ENCODE assay signal across 9 cellular contexts in the genomic region with DNA sequence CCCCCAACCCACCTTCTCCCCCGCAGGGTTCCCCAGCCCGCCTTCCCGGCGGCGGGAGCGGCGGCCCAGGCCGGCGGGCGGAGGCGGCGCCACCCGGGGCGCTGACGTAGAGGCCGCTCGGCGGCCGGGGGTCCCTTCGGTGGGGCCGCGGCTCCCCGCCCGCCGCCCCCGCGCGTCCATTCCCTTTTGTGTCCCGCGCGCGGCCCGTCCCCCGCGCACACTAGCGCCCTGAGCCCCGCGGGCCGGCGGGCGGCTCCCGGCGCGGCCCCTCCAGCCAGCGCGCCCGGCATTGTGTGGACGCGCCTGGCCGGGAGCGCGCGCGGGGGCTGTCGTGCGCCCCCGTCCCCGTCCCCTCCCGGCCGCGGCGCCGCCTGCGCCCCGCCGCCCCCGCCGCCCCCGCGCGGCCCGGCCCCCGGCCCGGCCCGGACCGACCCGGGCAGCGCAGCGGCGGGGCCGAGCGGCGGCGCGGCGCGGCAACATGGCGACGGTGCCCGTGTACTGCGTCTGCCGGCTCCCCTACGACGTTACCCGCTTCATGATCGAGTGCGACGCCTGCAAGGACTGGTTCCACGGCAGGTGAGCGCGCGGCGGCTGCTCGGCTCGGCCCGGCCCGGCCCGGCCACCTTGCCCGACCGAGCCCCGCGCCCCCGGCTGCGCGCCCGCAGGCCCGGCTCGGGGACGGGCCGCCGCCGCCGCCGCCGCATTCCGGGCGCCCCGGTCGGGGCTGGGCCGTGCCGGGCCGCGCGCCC. TPM values are rescaled to one million over a fixed set of nuclear protein-coding genes. Genes with fewer than 3 reads are reported as not detected.
DNase-seq lines count a peak whose midpoint lies in the region; ATAC-seq, FAIRE-seq and TF ChIP-seq lines count a peak whose summit lies in the region.
"Had no signal": no experiment of that assay in that cellular context is flagged by ENCODE, and none has a peak within 500 bp of the region (broad histone marks: within the 10 kb centered on the region; RNA-seq: fewer than 3 reads in every experiment).

A gene (plus strand): TSS at position 289 of the 749 bp plus-strand sequence. CDS start 190 bp downstream, at position 479.

- no peaks in the 10 kb centered on the region for H3K36me3 ChIP-seq in GM23338 (ENCODE audit: insufficient read depth)
- no peaks in the 10 kb centered on the region for H3K36me3 ChIP-seq in PC-3 (ENCODE audit: low read depth, low read length)
- no peaks in the 10 kb centered on the region for H3K36me3 ChIP-seq in astrocyte (ENCODE audit: insufficient read depth, low read length)
- H3K36me3 ChIP-seq in gastrocnemius medialis = no peaks in the 10 kb centered on the region

- H3K9me2 ChIP-seq in GM23338 (ENCODE audit: insufficient read depth) (no peaks in the 10 kb centered on the region), PC-3 (replicated peaks; ENCODE audit: low read length) (no peaks in the 10 kb centered on the region)

- CTCF ChIA-PET in Calu3 (lab: Charles Lee) = no interaction called here
- CTCF ChIA-PET in PC-3 (lab: Charles Lee) = interaction anchor here (0.6 kb wide), 1 partner anchor 16 kb away, joined by 3 read pairs; no protein-coding TSS in a partner anchor

- peaks cover 19% of the 10 kb centered on the region for H3K36me3 Mint-ChIP-seq in Calu3 (ENCODE audit: insufficient read depth, unreplicated experiment)
- 0 out of 3 replicates have a peak, but pooled peaks cover 3% of the 10 kb centered on the region for H3K36me3 Mint-ChIP-seq in GM23338 (ENCODE audit: low read depth)
- H3K36me3 Mint-ChIP-seq in astrocyte (ENCODE audit: low read depth, unreplicated experiment) = peaks cover 3% of the 10 kb centered on the region

- H3K79me2 ChIP-seq in GM23338 (replicated peaks; ENCODE audit: insufficient read depth) = peaks cover 25% of the 10 kb centered on the region
- peaks cover 52% of the 10 kb centered on the region for H3K79me2 ChIP-seq in PC-3 (ENCODE audit: low read length)
- peaks cover 61% of the 10 kb centered on the region for H3K79me2 ChIP-seq in astrocyte (ENCODE audit: insufficient read depth, low read length)

- H3K27me3 ChIP-seq in GM23338 (ENCODE audit: insufficient read depth) (peaks cover 23% of the 10 kb centered on the region; the same call in 1 of the 2 replicates), PC-3 (ENCODE audit: low read length) (no peaks in the 10 kb centered on the region), astrocyte (ENCODE audit: insufficient read depth, low read length) (no peaks in the 10 kb centered on the region), gastrocnemius medialis (no peaks in the 10 kb centered on the region)

- peak within 1 kb of the TSS; percentile 99 for H3K4me2 ChIP-seq in GM23338
- H3K4me2 ChIP-seq in PC-3 (ENCODE audit: low read length) = peak within 1 kb of the TSS; percentile 96
- peak within 1 kb of the TSS; percentile 91 for H3K4me2 ChIP-seq in astrocyte (ENCODE audit: low read length)

- peak in 1 of 2 donors; percentile 47 for TF ChIP-seq POLR2A in gastrocnemius medialis (IDR thresholded peaks at IDR 0.05)

- no TSS peak for BruUV-seq in Calu3 (replicated peaks; lab: Mats Ljungman, UMichigan)
- no TSS peak for BruUV-seq in PC-3 (replicated peaks; lab: Mats Ljungman, UMichigan)

- H3K9me3 Mint-ChIP-seq in Calu3 (ENCODE audit: low read depth, unreplicated experiment) (no peaks in the 10 kb centered on the region), GM23338 (0 out of 3 replicates have a peak, but pooled peaks cover 2% of the 10 kb centered on the region), astrocyte (ENCODE audit: unreplicated experiment) (peaks cover 5% of the 10 kb centered on the region)

- POLR2A ChIA-PET in PC-3 (lab: Charles Lee; ENCODE audit: unreplicated experiment) = no interaction called here

- no peak for DNase-seq in Calu3
- peak; percentile 43 for DNase-seq in GM23338 (ENCODE audit: low spot score)
- no peak for DNase-seq in PC-3
- DNase-seq in astrocyte (ENCODE audit: low read depth) = peak; percentile 14
- no peak for DNase-seq in gastrocnemius medialis
- DNase-seq in NCI-H1105 (lab: John Stamatoyannopoulos, UW) = no peak
- no peak for DNase-seq in MV-4-11 (lab: John Stamatoyannopoulos, UW)

- intact Hi-C loops in Calu3 (cut with micrococcal nuclease; ENCODE audit: unreplicated experiment) = no loop called here
- intact Hi-C loops in PC-3 (cut with micrococcal nuclease) = no loop called here
- intact Hi-C loops in gastrocnemius medialis (cut with DNase I; ENCODE audit: low total_unique reads) = no loop called here

- H3K27ac ChIP-seq in GM23338 (ENCODE audit: low read depth) (no peak within 1 kb of the TSS), PC-3 (ENCODE audit: low read length) (no peak within 1 kb of the TSS), astrocyte (ENCODE audit: low read depth, low read length) (peak within 1 kb of the TSS; percentile 27), gastrocnemius medialis (peak within 1 kb of the TSS; percentile 84 to 89 (median 86))

- H3K9me3 ChIP-seq in PC-3 (ENCODE audit: low read length) (no peaks in the 10 kb centered on the region), astrocyte (ENCODE audit: insufficient read depth, low read depth, low read length) (no peaks in the 10 kb centered on the region), gastrocnemius medialis (no peaks in the 10 kb centered on the region)

- H2AFZ ChIP-seq in GM23338 (peak within 1 kb of the TSS; percentile 90), PC-3 (ENCODE audit: low read length) (peak within 1 kb of the TSS; percentile 78), astrocyte (ENCODE audit: low read depth, low read length) (peak within 1 kb of the TSS; percentile 71)

- no peak for FAIRE-seq in astrocyte (lab: Jason Lieb, UNC)
- FAIRE-seq: TTC549 had no signal

- H4K20me1 ChIP-seq in GM23338 (replicated peaks; ENCODE audit: insufficient read depth) (peaks cover 12% of the 10 kb centered on the region; the same call in 1 of the 2 replicates), PC-3 (ENCODE audit: low read length) (no peaks in the 10 kb centered on the region), astrocyte (ENCODE audit: insufficient read depth, low read length) (peaks cover 40% of the 10 kb centered on the region)

- peak within 1 kb of the TSS; percentile 76 for H3K9ac ChIP-seq in PC-3 (ENCODE audit: low read length)
- peak within 1 kb of the TSS; percentile 84 for H3K9ac ChIP-seq in astrocyte (ENCODE audit: low read length)

- peak within 1 kb of the TSS; percentile 90 for H3K27ac Mint-ChIP-seq in Calu3 (ENCODE audit: unreplicated experiment)
- no peak within 1 kb of the TSS for H3K27ac Mint-ChIP-seq in GM23338
- peak within 1 kb of the TSS; percentile 93 for H3K27ac Mint-ChIP-seq in astrocyte (ENCODE audit: unreplicated experiment)

- H3K4me1 ChIP-seq in GM23338 (ENCODE audit: insufficient read depth) (peaks cover 24% of the 10 kb centered on the region), PC-3 (ENCODE audit: insufficient read depth, low read length) (peaks cover 12% of the 10 kb centered on the region), astrocyte (ENCODE audit: insufficient read depth, low read length) (peaks cover 18% of the 10 kb centered on the region), gastrocnemius medialis (peaks cover 44 to 47% of the 10 kb centered on the region in 2 donors)

- peak within 1 kb of the TSS; percentile 95 for H3K4me3 Mint-ChIP-seq in Calu3 (ENCODE audit: low read depth, unreplicated experiment)
- peak within 1 kb of the TSS; percentile 88 for H3K4me3 Mint-ChIP-seq in GM23338
- H3K4me3 Mint-ChIP-seq in astrocyte (ENCODE audit: unreplicated experiment) = peak within 1 kb of the TSS; percentile 93

- in situ Hi-C loops in gastrocnemius medialis (cut with MboI; ENCODE audit: low sequenced_read_pairs in 4 of 4) = no loop called here

- H3F3A ChIP-seq in GM23338 (replicated peaks; ENCODE audit: low read depth) (peaks cover 6% of the 10 kb centered on the region; the same call in 1 of the 2 replicates), PC-3 (ENCODE audit: low read length, unreplicated experiment) (no peaks in the 10 kb centered on the region)

- ATAC-seq in GM23338 = peak; percentile 6; the same call in 2 of the 3 replicates
- ATAC-seq in PC-3 = peak; percentile 38
- ATAC-seq in gastrocnemius medialis = peak; percentile 40 to 50

- peak within 1 kb of the TSS; percentile 83 for H3K4me3 ChIP-seq in GM23338
- peak within 1 kb of the TSS; percentile 77 for H3K4me3 ChIP-seq in PC-3 (ENCODE audit: low read length)
- peak within 1 kb of the TSS; percentile 70 for H3K4me3 ChIP-seq in astrocyte (ENCODE audit: insufficient read depth, low read depth, low read length)
- peak within 1 kb of the TSS; percentile 56 for H3K4me3 ChIP-seq in iPS-11a (ENCODE audit: low read depth, low read length)
- peak within 1 kb of the TSS; percentile 74 to 80 (median 77) for H3K4me3 ChIP-seq in gastrocnemius medialis

- H3K27me3 Mint-ChIP-seq in Calu3 (ENCODE audit: unreplicated experiment) (no peaks in the 10 kb centered on the region), GM23338 (ENCODE audit: insufficient read depth, low read depth, poor library complexity) (peaks cover 28% of the 10 kb centered on the region), astrocyte (ENCODE audit: low read depth, unreplicated experiment) (no peaks in the 10 kb centered on the region)

- TF ChIP-seq CTCF in Calu3 (IDR thresholded peaks at IDR 0.05; ENCODE audit: unreplicated experiment) (no peak), GM23338 (conservative IDR thresholded peaks at IDR 0.05; ENCODE audit: low read depth in 2 of 2) (no peak), PC-3 (conservative IDR thresholded peaks at IDR 0.05; ENCODE audit: low read depth, low read length) (no peak), astrocyte (IDR thresholded peaks at IDR 0.05; ENCODE audit: insufficient read depth, low read depth, low read length) (no peak), gastrocnemius medialis (IDR thresholded peaks at IDR 0.05 in 4 of 5, conservative IDR thresholded peaks at IDR 0.05 in 1 of 5) (no peak)

- no peaks in the 10 kb centered on the region for H3K4me1 Mint-ChIP-seq in Calu3 (ENCODE audit: low read depth, unreplicated experiment)
- H3K4me1 Mint-ChIP-seq in GM23338 = peaks cover 41% of the 10 kb centered on the region
- peaks cover 10% of the 10 kb centered on the region for H3K4me1 Mint-ChIP-seq in astrocyte (ENCODE audit: low read depth, unreplicated experiment)

TF ChIP-seq in GM23338, 12 proteins besides CTCF, POLR2A, EP300 and RAD21 (continues in another document):
- no peak for TF ChIP-seq STAT1 (IDR thresholded peaks at IDR 0.05; ENCODE audit: unreplicated experiment)
- no peak for TF ChIP-seq ZNF114 (CRISPR knock-in tag; IDR thresholded peaks at IDR 0.05)
- TF ChIP-seq EZH2phosphoT487 (IDR thresholded peaks at IDR 0.05; ENCODE audit: unreplicated experiment) = no peak
- TF ChIP-seq CREB1 (CRISPR knock-in tag; IDR thresholded peaks at IDR 0.05; ENCODE audit: low read depth) = no peak
- TF ChIP-seq NANOG (IDR thresholded peaks at IDR 0.05; ENCODE audit: borderline replicate concordance) = no peak
- TF ChIP-seq ZNF331 (CRISPR knock-in tag; IDR thresholded peaks at IDR 0.05; ENCODE audit: low read depth) = no peak

RNA-seq across cellular contexts. Expression of the gene that starts here (rescaled TPM):
- total RNA-seq in Calu3 (2022) (12.5 and 13.9 TPM in 2 replicates), PC-3 (2014; rRNA removed) (10.6 and 12.0 TPM in 2 replicates), astrocyte (12.1 and 12.3 TPM in 2 replicates), gastrocnemius medialis (10 to 100 TPM; 18.8 to 24.3 (median 21.9) TPM)
- 8.9 and 11.8 TPM in 2 replicates for total RNA-seq in GM23338 (2014; rRNA removed; shearing (Covaris generic))
- polyA plus RNA-seq in GM23338 (2016; fragmentation: Nextera tagmentation; extraction: Ambion mirVana) = 4.3 and 5.0 TPM in 2 replicates

Comparison
In these comparisons a context has a peak if more than half of its experiments do, and no peak if none do; other contexts are left out.
1. DNase-seq: peak in GM23338 (single experiment) and astrocyte (single experiment); none in Calu3 (single experiment), PC-3 (single experiment), gastrocnemius medialis (0 of 2), NCI-H1105 (single experiment) and MV-4-11 (single experiment).
2. H3K27ac ChIP-seq: peak in astrocyte (single experiment) and gastrocnemius medialis (4 of 4); none in GM23338 (single experiment) and PC-3 (single experiment).
3. Peak in every context shown above with its lines, with median percentiles within 50 percentile points of each other: H3K4me3 Mint-ChIP-seq, ATAC-seq, H2AFZ ChIP-seq, H3K4me2 ChIP-seq and H3K4me3 ChIP-seq.